In genomic region chr9:41150116-41150515, GRCh38 we compare ENCODE assay signal across 12 cellular contexts. TPM values are rescaled to one million over a fixed set of nuclear protein-coding genes. Genes with fewer than 3 reads are reported as not detected.
"Had no signal": no experiment of that assay in that cellular context is flagged by ENCODE, and none has a peak within 500 bp of the region (broad histone marks: within the 10 kb centered on the region; RNA-seq: fewer than 3 reads in every experiment).

No MANE protein-coding gene starts in this region.

RNA-seq across cellular contexts. Expression of gene FOXD4L6, which starts 21.6 kb away (rescaled TPM):
- total RNA-seq: naive thymus-derived CD8-positive, alpha-beta T cell; natural killer cell treated with Interleukin-12 subunit alpha and Interleukin-12 subunit beta and Interleukin-15 and Interleukin-18, amount 100 ng/mL, for 72 hours; osteocyte; progenitor cell of endocrine pancreas; psoas muscle; right cardiac atrium; sciatic nerve; testis; transverse colon; upper lobe of right lung; urinary bladder had no signal
- polyA plus RNA-seq: naive thymus-derived CD8-positive, alpha-beta T cell; right cardiac atrium; smooth muscle cell; urinary bladder had no signal
